In genomic region chr12:6345319-6346071, GRCh38 we compare ENCODE assay signal across 8 cellular contexts. TPM values are rescaled to one million over a fixed set of nuclear protein-coding genes. Genes with fewer than 3 reads are reported as not detected.
DNase-seq lines count a peak whose midpoint lies in the region; TF ChIP-seq lines count a peak whose summit lies in the region.

No MANE protein-coding gene starts in this region.

- 19 to 37% (median 28%) methylated on average over 9 of the region's 9 CpGs for WGBS in adrenal gland, 4 donors
- 58 to 64% methylated on average over 3 to 9 of the region's 9 CpGs for WGBS in transverse colon (ENCODE audit: low coverage in 1 of 2), 2 donors

- H3K4me3 ChIP-seq in AG09309 (ENCODE audit: control insufficient read depth, low read depth, low read length) (no peak overlapping the region), adrenal gland (no peak overlapping the region), kidney epithelial cell (ENCODE audit: low read depth, low read length) (no peak overlapping the region), transverse colon (no peak overlapping the region)

- H3K27ac ChIP-seq in adrenal gland (peak overlapping the region; percentile 35 to 90 (median 68)), transverse colon (peak overlapping the region; percentile 58 to 98 (median 68))

- intact Hi-C loops in adrenal gland (cut with DNase I): no loop called here
- intact Hi-C loops in transverse colon (cut with DNase I; ENCODE audit: low total_unique reads): no loop called here

- peak in 1 of 2 donors; percentile 38 for TF ChIP-seq POLR2A in adrenal gland (IDR thresholded peaks at IDR 0.05)
- no peak for TF ChIP-seq POLR2A in transverse colon (IDR thresholded peaks at IDR 0.05)

- TF ChIP-seq CTCF in AG09309 (IDR thresholded peaks at IDR 0.05; ENCODE audit: control insufficient read depth, insufficient read depth, low read depth, low read length, missing control alignments): no peak
- TF ChIP-seq CTCF in adrenal gland (IDR thresholded peaks at IDR 0.05): no peak
- no peak for TF ChIP-seq CTCF in kidney epithelial cell (IDR thresholded peaks at IDR 0.05; ENCODE audit: insufficient read depth, low read length, poor library complexity, severe bottlenecking)
- no peak for TF ChIP-seq CTCF in transverse colon (IDR thresholded peaks at IDR 0.05)

- H3K9me3 ChIP-seq in adrenal gland (replicated peaks in 1 of 3): no peaks in the 10 kb centered on the region
- no peaks in the 10 kb centered on the region for H3K9me3 ChIP-seq in transverse colon

- DNase-seq in AG09309 (ENCODE audit: low read depth) (peak; percentile 85), M059J (ENCODE audit: low read depth) (peak; percentile 99), adrenal gland (peak; percentile 88 to 98 (median 96)), kidney epithelial cell (ENCODE audit: low read depth) (peak; percentile 92), transverse colon (no peak), NCI-H1694 (lab: John Stamatoyannopoulos, UW) (no peak), NCI-H510A treated with DMSO at 0.1 percent for 48 hours (lab: John Stamatoyannopoulos, UW) (no peak), COLO668 (lab: John Stamatoyannopoulos, UW; ENCODE audit: unreplicated experiment) (no peak)

- TF ChIP-seq EP300 in transverse colon (IDR thresholded peaks at IDR 0.05; ENCODE audit: low read depth): no peak

- no peaks in the 10 kb centered on the region for H3K27me3 ChIP-seq in adrenal gland
- no peaks in the 10 kb centered on the region for H3K27me3 ChIP-seq in kidney epithelial cell (ENCODE audit: control insufficient read depth, insufficient read depth, low read length)
- no peaks in the 10 kb centered on the region for H3K27me3 ChIP-seq in transverse colon

- H3K36me3 ChIP-seq in adrenal gland (replicated peaks in 1 of 2) (no peaks in the 10 kb centered on the region), kidney epithelial cell (ENCODE audit: control insufficient read depth, insufficient read depth, low read length) (peaks cover 1% of the 10 kb centered on the region), transverse colon (no peaks in the 10 kb centered on the region)

- in situ Hi-C loops in transverse colon (cut with MboI; ENCODE audit: low pct_ligation_motif_present in 1 of 4, low pct_unique_long_range_greater_than_20kb in 1 of 4, low sequenced_read_pairs in 3 of 4): loop anchor here in 2 of 4 donors (25.0 kb wide), 2 partner anchors 117 to 192 kb away; partner anchors contain the start of genes TAPBPL (in 2 of the 2), VAMP1 (in 2 of the 2) and GAPDH (in 1 of the 2)

- peaks cover 29 to 54% of the 10 kb centered on the region in 2 donors for H3K4me1 ChIP-seq in adrenal gland (replicated peaks in 1 of 2)
- peaks cover 9 to 42% (median 24%) of the 10 kb centered on the region in 4 donors for H3K4me1 ChIP-seq in transverse colon

RNA-seq across cellular contexts. Expression of gene TNFRSF1A, which starts 3.6 kb away (rescaled TPM):
- total RNA-seq in M059J (2014; rRNA removed; shearing (Covaris generic)): 180 and 233 TPM in 2 replicates
- total RNA-seq in adrenal gland (100 to 1,000 TPM; 181 to 386 (median 262) TPM), kidney epithelial cell (115 and 143 TPM in 2 replicates), transverse colon (100 to 1,000 TPM; 229 to 317 (median 258) TPM)
- 100 to 1,000 TPM in 2 of 3 donors, 10 to 100 TPM in 1; 91.8 to 167 (median 160) TPM for polyA plus RNA-seq in adrenal gland

RNA-seq across cellular contexts. Expression of gene SCNN1A, which starts 29.9 kb away (rescaled TPM):
- 1.5 and 4.5 TPM in 2 replicates for total RNA-seq in M059J (2014; rRNA removed; shearing (Covaris generic))
- total RNA-seq in adrenal gland (10 to 100 TPM in 7 of 8 donors, 1 to 10 TPM in 1; 7.6 to 38.0 (median 17.3) TPM), kidney epithelial cell (10.4 and 11.1 TPM in 2 replicates), transverse colon (100 to 1,000 TPM; 151 to 757 (median 502) TPM)
- polyA plus RNA-seq in adrenal gland: 1 to 10 TPM; 4.3 to 5.3 (median 5.1) TPM

RNA-seq across cellular contexts. Expression of gene PLEKHG6, which starts 35.0 kb away (rescaled TPM):
- total RNA-seq in M059J (2014; rRNA removed; shearing (Covaris generic)): 0.05 TPM in 1 of 2 replicates, not detected in the other
- total RNA-seq in adrenal gland (1 to 10 TPM in 2 of 8 donors, under 1 TPM in 5, not detected in 1; 0.23 to 1.9 (median 0.51) TPM), kidney epithelial cell (2.3 and 3.3 TPM in 2 replicates), transverse colon (100 to 1,000 TPM; 142 to 373 (median 198) TPM)
- polyA plus RNA-seq in adrenal gland: 1 to 10 TPM in 1 of 3 donors, under 1 TPM in 1, not detected in 1; 0.32 to 5.8 TPM

RNA-seq across cellular contexts. Expression of gene LTBR, which starts 38.5 kb away (rescaled TPM):
- 0.34 and 0.49 TPM in 2 replicates for total RNA-seq in M059J (2014; rRNA removed; shearing (Covaris generic))
- total RNA-seq in adrenal gland: 100 to 1,000 TPM; 108 to 295 (median 174) TPM
- polyA plus RNA-seq in adrenal gland: 100 to 1,000 TPM in 2 of 3 donors, 10 to 100 TPM in 1; 71.0 to 165 (median 119) TPM
- 134 and 219 TPM in 2 replicates for total RNA-seq in kidney epithelial cell
- 100 to 1,000 TPM; 148 to 367 (median 208) TPM for total RNA-seq in transverse colon

Comparison
In these comparisons a context has a peak if more than half of its experiments do, and no peak if none do; other contexts are left out.
1. DNase-seq: peak in AG09309 (single experiment), M059J (single experiment), adrenal gland (7 of 7) and kidney epithelial cell (single experiment); none in transverse colon (single experiment), NCI-H1694 (single experiment), NCI-H510A treated with DMSO at 0.1 percent for 48 hours (single experiment) and COLO668 (single experiment).
2. RNA of gene PLEKHG6, which starts 35.0 kb away (total RNA-seq): 142 to 373 TPM in transverse colon; 2.3 to 3.3 TPM in kidney epithelial cell, 0.23 to 1.9 TPM in adrenal gland and 0.05 TPM in M059J; every median in the first group is over 10 times any median in the second.